In the genomic region with DNA sequence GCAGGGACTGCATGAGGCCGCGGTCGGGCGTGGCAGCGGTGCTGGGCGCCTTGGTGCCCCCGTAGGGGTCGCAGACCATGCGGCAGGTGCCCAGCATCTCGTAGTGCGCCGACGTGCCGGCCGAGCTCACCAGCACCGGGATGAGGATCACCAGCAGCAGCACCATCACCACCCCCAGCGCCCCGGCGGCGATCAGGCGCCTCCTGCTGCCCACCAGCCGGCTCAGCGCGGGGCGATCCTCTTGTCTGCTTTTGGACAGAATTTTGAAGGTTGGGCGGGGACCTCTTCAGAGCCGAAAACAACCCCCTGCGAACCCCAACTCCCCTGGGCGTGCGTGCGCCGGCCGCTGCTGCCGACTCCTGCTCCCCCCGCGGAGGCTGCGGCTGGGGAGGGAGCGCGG, we compare ENCODE assay signal across 8 cellular contexts. TPM values are rescaled to one million over a fixed set of nuclear protein-coding genes. Genes with fewer than 3 reads are reported as not detected.
DNase-seq lines count a peak whose midpoint lies in the region; ATAC-seq and TF ChIP-seq lines count a peak whose summit lies in the region.

No MANE protein-coding gene starts in this region.

- peak overlapping the region; percentile 46 for H3K4me3 ChIP-seq in AG10803 (ENCODE audit: low read length)
- H3K4me3 ChIP-seq in fibroblast of villous mesenchyme (ENCODE audit: low read depth, low read length) = peak overlapping the region; percentile 48

- DNase-seq in AG10803 (ENCODE audit: low read depth) (peak; percentile 15), fibroblast of villous mesenchyme (ENCODE audit: low read depth) (peak; percentile 11), posterior vena cava (ENCODE audit: low spot score) (peak; percentile 82), DMS79 treated with DMSO at 0.1 percent for 48 hours (lab: John Stamatoyannopoulos, UW) (no peak), cerebellar nuclear complex (lab: John Stamatoyannopoulos, UW) (no peak)
- DNase-seq in activated CD8-positive, alpha-beta memory T cell treated with anti-CD3 and anti-CD28 coated beads for 24 hours = peak; percentile 73

- intact Hi-C loops in posterior vena cava (cut with DNase I) = no loop called here

- ATAC-seq in GM19025 (IDR thresholded peaks at IDR 0.05; ENCODE audit: low read depth, unreplicated experiment) (peak; percentile 48), HG03342 (IDR thresholded peaks at IDR 0.05; ENCODE audit: unreplicated experiment) (peak; percentile 63)

- TF ChIP-seq CTCF in AG10803 (conservative IDR thresholded peaks at IDR 0.05; ENCODE audit: low read length) (peak; percentile 29), fibroblast of villous mesenchyme (IDR thresholded peaks at IDR 0.05; ENCODE audit: insufficient read depth, low read depth, low read length) (peak; percentile 21)

RNA-seq across cellular contexts. Expression of gene C1QL3, which starts 0.8 kb away (rescaled TPM):
- not detected in 2 replicates for total RNA-seq in fibroblast of villous mesenchyme
- not detected for total RNA-seq in posterior vena cava

Comparison
In these comparisons a context has a peak if more than half of its experiments do, and no peak if none do; other contexts are left out.
1. DNase-seq: peak in AG10803 (single experiment), activated CD8-positive, alpha-beta memory T cell treated with anti-CD3 and anti-CD28 coated beads for 24 hours (single experiment), fibroblast of villous mesenchyme (single experiment) and posterior vena cava (single experiment); none in DMS79 treated with DMSO at 0.1 percent for 48 hours (single experiment) and cerebellar nuclear complex (0 of 2).